ENCODE assay signal across 32 cellular contexts in genomic region chr5:15263942-15264341, GRCh38.
"Had no signal": no experiment of that assay in that cellular context is flagged by ENCODE, and none has a peak within 500 bp of the region (broad histone marks: within the 10 kb centered on the region; RNA-seq: fewer than 3 reads in every experiment).

No MANE protein-coding gene starts in this region.

- H3K36me3 ChIP-seq: ascending aorta, cardiac muscle cell, Peyer's patch had no signal

- H3K27ac Mint-ChIP-seq: activated CD4-positive, alpha-beta T cell treated with anti-CD3 and anti-CD28 coated beads for 36 hours; activated CD4-positive, alpha-beta T cell treated with anti-CD3 and anti-CD28 coated beads, Interleukin-2, amount 10 ng/mL, durations not matched to agents 7 days and 5 days; activated CD8-positive, alpha-beta T cell treated with anti-CD3 and anti-CD28 coated beads, Interleukin-2, amount 10 ng/mL, durations not matched to agents 7 days and 5 days; activated naive CD4-positive, alpha-beta T cell treated with anti-CD3 and anti-CD28 coated beads, Interleukin-2, amount 10 ng/mL, durations not matched to agents 7 days and 5 days; activated naive CD8-positive, alpha-beta T cell treated with anti-CD3 and anti-CD28 coated beads for 36 hours had no signal

- H3K27me3 ChIP-seq: ascending aorta, cardiac muscle cell, Peyer's patch had no signal

- H3K4me1 Mint-ChIP-seq: activated CD4-positive, alpha-beta T cell treated with anti-CD3 and anti-CD28 coated beads for 36 hours; activated CD4-positive, alpha-beta T cell treated with anti-CD3 and anti-CD28 coated beads, Interleukin-2, amount 10 ng/mL, durations not matched to agents 7 days and 5 days; activated naive CD4-positive, alpha-beta T cell treated with anti-CD3 and anti-CD28 coated beads, Interleukin-2, amount 10 ng/mL, durations not matched to agents 7 days and 5 days; activated naive CD8-positive, alpha-beta T cell treated with anti-CD3 and anti-CD28 coated beads for 36 hours had no signal

- H3K9ac ChIP-seq: KMS-11 had no signal

- H3K36me3 Mint-ChIP-seq: activated naive CD4-positive, alpha-beta T cell treated with anti-CD3 and anti-CD28 coated beads, Interleukin-2, amount 10 ng/mL, durations not matched to agents 7 days and 5 days; activated naive CD8-positive, alpha-beta T cell treated with anti-CD3 and anti-CD28 coated beads for 36 hours had no signal

- DNase-seq: activated CD4-positive, alpha-beta T cell treated with anti-CD3 and anti-CD28 coated beads for 36 hours; activated CD4-positive, alpha-beta T cell treated with anti-CD3 and anti-CD28 coated beads, Interleukin-2, amount 10 ng/mL, durations not matched to agents 7 days and 5 days; activated CD4-positive, alpha-beta T cell treated with anti-CD3 and anti-CD28 coated beads, Interleukin-2, amount 50 U/mL, for 48 hours; activated CD8-positive, alpha-beta memory T cell treated with anti-CD3 and anti-CD28 coated beads, Interleukin-2, amount 50 U/mL, for 4 hours; activated CD8-positive, alpha-beta T cell treated with anti-CD3 and anti-CD28 coated beads, Interleukin-2, amount 10 ng/mL, durations not matched to agents 7 days and 5 days; activated effector memory CD4-positive, alpha-beta T cell treated with Interleukin-2 at 50 U/mL for 16 hours; activated naive CD4-positive, alpha-beta T cell treated with anti-CD3 and anti-CD28 coated beads, Interleukin-2, amount 10 ng/mL, durations not matched to agents 7 days and 5 days; activated naive CD8-positive, alpha-beta T cell treated with anti-CD3 and anti-CD28 coated beads for 36 hours; activated T-cell treated with anti-CD3 and anti-CD28 coated beads for 4 hours; activated T-cell treated with anti-CD3 and anti-CD28 coated beads, Interleukin-2, amount 50 U/mL, for 48 hours; amygdala; MM.1S; MV-4-11; NCI-H1092; NCI-H1436 treated with DMSO at 0.1 percent for 48 hours; NCI-H1694 treated with DMSO at 0.1 percent for 48 hours; NCI-H2029; NCI-H345; NCI-H524 treated with DMSO at 0.1 percent for 48 hours; NCI-H748 treated with DMSO at 0.1 percent for 48 hours; NK-92 treated with Interleukin-12 subunit alpha and Interleukin-12 subunit beta, amount 100 ng/mL, for 24 hours; PC-3; Peyer's patch; RPMI8226; T1000 had no signal

- H3K27ac ChIP-seq: ascending aorta, cardiac muscle cell, KMS-11, Peyer's patch, SK-N-MC had no signal

- H3K4me1 ChIP-seq: Peyer's patch had no signal

- H3K4me3 Mint-ChIP-seq: activated CD4-positive, alpha-beta T cell treated with anti-CD3 and anti-CD28 coated beads for 36 hours; activated CD4-positive, alpha-beta T cell treated with anti-CD3 and anti-CD28 coated beads, Interleukin-2, amount 10 ng/mL, durations not matched to agents 7 days and 5 days; activated CD8-positive, alpha-beta T cell treated with anti-CD3 and anti-CD28 coated beads, Interleukin-2, amount 10 ng/mL, durations not matched to agents 7 days and 5 days; activated naive CD4-positive, alpha-beta T cell treated with anti-CD3 and anti-CD28 coated beads, Interleukin-2, amount 10 ng/mL, durations not matched to agents 7 days and 5 days; activated naive CD8-positive, alpha-beta T cell treated with anti-CD3 and anti-CD28 coated beads for 36 hours had no signal

- H3K4me3 ChIP-seq: ascending aorta, cardiac muscle cell, Peyer's patch, SK-N-MC had no signal

- ATAC-seq: activated CD4-positive, alpha-beta T cell treated with anti-CD3 and anti-CD28 coated beads for 36 hours; activated CD4-positive, CD25-positive, alpha-beta regulatory T cell treated with anti-CD3 and anti-CD28 coated beads, Interleukin-2, amount 50 U/mL, for 24 hours; activated CD8-positive, alpha-beta T cell treated with anti-CD3 and anti-CD28 coated beads, Interleukin-2, amount 10 ng/mL, durations not matched to agents 7 days and 5 days; PC-3; Right ventricle myocardium inferior had no signal

- H3K4me2 ChIP-seq: KMS-11 had no signal

- FAIRE-seq: TTC549 had no signal

- H3K9me3 ChIP-seq: Peyer's patch had no signal
